Comparison of ENCODE assay signal across 1 cellular context in the genomic region with DNA sequence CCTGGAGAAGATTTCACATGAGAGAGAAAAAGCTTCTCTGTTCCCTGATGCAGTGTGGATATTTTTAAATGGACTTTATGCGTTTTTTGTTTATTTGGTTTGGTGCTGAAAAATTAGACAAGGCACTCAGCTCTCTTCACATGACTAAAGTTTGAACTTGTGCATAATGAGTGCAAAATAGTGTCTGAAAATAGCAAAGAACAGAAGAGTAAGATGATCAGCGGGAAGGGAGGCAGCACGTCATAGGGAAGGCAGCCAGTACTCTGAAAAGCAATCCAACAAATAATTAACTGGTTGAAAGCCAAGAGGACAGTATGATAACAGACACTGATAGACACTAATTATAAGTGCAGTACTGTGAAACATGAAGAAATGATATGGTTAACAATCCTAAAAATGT.
TF ChIP-seq lines count a peak whose summit lies in the region.

No MANE protein-coding gene starts in this region.

TF ChIP-seq in WTC11, 78 proteins besides CTCF, POLR2A, EP300 and RAD21 (continued from another document):
- TF ChIP-seq, protein P1, sequence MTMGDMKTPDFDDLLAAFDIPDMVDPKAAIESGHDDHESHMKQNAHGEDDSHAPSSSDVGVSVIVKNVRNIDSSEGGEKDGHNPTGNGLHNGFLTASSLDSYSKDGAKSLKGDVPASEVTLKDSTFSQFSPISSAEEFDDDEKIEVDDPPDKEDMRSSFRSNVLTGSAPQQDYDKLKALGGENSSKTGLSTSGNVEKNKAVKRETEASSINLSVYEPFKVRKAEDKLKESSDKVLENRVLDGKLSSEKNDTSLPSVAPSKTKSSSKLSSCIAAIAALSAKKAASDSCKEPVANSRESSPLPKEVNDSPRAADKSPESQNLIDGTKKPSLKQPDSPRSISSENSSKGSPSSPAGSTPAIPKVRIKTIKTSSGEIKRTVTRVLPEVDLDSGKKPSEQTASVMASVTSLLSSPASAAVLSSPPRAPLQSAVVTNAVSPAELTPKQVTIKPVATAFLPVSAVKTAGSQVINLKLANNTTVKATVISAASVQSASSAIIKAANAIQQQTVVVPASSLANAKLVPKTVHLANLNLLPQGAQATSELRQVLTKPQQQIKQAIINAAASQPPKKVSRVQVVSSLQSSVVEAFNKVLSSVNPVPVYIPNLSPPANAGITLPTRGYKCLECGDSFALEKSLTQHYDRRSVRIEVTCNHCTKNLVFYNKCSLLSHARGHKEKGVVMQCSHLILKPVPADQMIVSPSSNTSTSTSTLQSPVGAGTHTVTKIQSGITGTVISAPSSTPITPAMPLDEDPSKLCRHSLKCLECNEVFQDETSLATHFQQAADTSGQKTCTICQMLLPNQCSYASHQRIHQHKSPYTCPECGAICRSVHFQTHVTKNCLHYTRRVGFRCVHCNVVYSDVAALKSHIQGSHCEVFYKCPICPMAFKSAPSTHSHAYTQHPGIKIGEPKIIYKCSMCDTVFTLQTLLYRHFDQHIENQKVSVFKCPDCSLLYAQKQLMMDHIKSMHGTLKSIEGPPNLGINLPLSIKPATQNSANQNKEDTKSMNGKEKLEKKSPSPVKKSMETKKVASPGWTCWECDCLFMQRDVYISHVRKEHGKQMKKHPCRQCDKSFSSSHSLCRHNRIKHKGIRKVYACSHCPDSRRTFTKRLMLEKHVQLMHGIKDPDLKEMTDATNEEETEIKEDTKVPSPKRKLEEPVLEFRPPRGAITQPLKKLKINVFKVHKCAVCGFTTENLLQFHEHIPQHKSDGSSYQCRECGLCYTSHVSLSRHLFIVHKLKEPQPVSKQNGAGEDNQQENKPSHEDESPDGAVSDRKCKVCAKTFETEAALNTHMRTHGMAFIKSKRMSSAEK (CRISPR knock-in tag; IDR thresholded peaks at IDR 0.05; ENCODE audit: borderline replicate concordance) = no peak
- TF ChIP-seq, protein P2, sequence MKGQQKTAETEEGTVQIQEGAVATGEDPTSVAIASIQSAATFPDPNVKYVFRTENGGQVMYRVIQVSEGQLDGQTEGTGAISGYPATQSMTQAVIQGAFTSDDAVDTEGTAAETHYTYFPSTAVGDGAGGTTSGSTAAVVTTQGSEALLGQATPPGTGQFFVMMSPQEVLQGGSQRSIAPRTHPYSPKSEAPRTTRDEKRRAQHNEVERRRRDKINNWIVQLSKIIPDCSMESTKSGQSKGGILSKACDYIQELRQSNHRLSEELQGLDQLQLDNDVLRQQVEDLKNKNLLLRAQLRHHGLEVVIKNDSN (CRISPR knock-in tag; IDR thresholded peaks at IDR 0.05) = no peak
- TF ChIP-seq, protein P3, sequence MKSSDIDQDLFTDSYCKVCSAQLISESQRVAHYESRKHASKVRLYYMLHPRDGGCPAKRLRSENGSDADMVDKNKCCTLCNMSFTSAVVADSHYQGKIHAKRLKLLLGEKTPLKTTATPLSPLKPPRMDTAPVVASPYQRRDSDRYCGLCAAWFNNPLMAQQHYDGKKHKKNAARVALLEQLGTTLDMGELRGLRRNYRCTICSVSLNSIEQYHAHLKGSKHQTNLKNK (CRISPR knock-in tag; IDR thresholded peaks at IDR 0.05) = no peak
- TF ChIP-seq, protein P4, sequence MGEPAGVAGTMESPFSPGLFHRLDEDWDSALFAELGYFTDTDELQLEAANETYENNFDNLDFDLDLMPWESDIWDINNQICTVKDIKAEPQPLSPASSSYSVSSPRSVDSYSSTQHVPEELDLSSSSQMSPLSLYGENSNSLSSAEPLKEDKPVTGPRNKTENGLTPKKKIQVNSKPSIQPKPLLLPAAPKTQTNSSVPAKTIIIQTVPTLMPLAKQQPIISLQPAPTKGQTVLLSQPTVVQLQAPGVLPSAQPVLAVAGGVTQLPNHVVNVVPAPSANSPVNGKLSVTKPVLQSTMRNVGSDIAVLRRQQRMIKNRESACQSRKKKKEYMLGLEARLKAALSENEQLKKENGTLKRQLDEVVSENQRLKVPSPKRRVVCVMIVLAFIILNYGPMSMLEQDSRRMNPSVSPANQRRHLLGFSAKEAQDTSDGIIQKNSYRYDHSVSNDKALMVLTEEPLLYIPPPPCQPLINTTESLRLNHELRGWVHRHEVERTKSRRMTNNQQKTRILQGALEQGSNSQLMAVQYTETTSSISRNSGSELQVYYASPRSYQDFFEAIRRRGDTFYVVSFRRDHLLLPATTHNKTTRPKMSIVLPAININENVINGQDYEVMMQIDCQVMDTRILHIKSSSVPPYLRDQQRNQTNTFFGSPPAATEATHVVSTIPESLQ (CRISPR knock-in tag; IDR thresholded peaks at IDR 0.05) = no peak
- TF ChIP-seq, protein P5, sequence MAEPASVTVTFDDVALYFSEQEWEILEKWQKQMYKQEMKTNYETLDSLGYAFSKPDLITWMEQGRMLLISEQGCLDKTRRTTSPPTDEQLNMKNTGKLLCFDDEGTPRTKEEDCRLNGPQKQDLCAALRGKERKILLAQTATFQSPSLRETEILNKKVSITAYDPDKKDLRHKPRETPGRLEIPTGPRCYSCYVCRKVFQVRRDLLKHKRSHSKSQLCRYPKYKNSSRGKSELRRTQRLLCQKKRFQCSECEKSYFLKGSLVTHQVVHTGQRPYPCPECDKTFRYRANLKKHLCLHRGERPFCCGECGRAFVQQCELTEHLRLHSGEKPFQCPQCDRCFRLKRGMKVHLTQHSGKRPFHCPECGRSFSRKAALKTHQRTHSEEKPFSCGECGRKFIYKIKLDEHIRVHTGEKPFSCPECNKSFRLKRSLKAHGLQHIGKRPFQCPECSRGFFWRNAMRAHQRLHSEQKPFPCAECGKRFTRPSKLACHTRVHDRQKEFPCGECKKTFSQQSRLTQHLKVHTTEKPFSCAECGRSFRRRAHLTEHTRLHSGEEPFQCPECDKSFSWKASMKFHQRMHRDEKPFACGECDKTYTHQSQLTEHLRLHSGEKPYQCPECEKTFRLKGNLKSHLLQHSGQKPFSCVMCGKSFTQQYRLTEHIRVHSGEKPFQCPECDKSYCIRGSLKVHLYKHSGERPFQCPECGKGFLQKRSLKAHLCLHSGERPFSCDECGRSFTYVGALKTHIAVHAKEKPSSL (CRISPR knock-in tag; conservative IDR thresholded peaks at IDR 0.05) = no peak
- TF ChIP-seq SMAD3 (CRISPR knock-in tag; IDR thresholded peaks at IDR 0.05; ENCODE audit: borderline replicate concordance) (no peak), GRHL2 (CRISPR knock-in tag; IDR thresholded peaks at IDR 0.05; ENCODE audit: insufficient replicate concordance, severe bottlenecking) (no peak), JUN (CRISPR knock-in tag; IDR thresholded peaks at IDR 0.05) (no peak), ZNF317 (CRISPR knock-in tag; IDR thresholded peaks at IDR 0.05; ENCODE audit: borderline replicate concordance, low read depth) (no peak), CBFB (CRISPR knock-in tag; IDR thresholded peaks at IDR 0.05; ENCODE audit: low read depth) (no peak)
- TF ChIP-seq, protein P6, sequence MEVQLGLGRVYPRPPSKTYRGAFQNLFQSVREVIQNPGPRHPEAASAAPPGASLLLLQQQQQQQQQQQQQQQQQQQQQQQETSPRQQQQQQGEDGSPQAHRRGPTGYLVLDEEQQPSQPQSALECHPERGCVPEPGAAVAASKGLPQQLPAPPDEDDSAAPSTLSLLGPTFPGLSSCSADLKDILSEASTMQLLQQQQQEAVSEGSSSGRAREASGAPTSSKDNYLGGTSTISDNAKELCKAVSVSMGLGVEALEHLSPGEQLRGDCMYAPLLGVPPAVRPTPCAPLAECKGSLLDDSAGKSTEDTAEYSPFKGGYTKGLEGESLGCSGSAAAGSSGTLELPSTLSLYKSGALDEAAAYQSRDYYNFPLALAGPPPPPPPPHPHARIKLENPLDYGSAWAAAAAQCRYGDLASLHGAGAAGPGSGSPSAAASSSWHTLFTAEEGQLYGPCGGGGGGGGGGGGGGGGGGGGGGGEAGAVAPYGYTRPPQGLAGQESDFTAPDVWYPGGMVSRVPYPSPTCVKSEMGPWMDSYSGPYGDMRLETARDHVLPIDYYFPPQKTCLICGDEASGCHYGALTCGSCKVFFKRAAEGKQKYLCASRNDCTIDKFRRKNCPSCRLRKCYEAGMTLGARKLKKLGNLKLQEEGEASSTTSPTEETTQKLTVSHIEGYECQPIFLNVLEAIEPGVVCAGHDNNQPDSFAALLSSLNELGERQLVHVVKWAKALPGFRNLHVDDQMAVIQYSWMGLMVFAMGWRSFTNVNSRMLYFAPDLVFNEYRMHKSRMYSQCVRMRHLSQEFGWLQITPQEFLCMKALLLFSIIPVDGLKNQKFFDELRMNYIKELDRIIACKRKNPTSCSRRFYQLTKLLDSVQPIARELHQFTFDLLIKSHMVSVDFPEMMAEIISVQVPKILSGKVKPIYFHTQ (CRISPR knock-in tag; IDR thresholded peaks at IDR 0.05) = no peak
- TF ChIP-seq, protein P7, sequence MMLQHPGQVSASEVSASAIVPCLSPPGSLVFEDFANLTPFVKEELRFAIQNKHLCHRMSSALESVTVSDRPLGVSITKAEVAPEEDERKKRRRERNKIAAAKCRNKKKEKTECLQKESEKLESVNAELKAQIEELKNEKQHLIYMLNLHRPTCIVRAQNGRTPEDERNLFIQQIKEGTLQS (CRISPR knock-in tag; conservative IDR thresholded peaks at IDR 0.05) = no peak
- TF ChIP-seq, protein P8, sequence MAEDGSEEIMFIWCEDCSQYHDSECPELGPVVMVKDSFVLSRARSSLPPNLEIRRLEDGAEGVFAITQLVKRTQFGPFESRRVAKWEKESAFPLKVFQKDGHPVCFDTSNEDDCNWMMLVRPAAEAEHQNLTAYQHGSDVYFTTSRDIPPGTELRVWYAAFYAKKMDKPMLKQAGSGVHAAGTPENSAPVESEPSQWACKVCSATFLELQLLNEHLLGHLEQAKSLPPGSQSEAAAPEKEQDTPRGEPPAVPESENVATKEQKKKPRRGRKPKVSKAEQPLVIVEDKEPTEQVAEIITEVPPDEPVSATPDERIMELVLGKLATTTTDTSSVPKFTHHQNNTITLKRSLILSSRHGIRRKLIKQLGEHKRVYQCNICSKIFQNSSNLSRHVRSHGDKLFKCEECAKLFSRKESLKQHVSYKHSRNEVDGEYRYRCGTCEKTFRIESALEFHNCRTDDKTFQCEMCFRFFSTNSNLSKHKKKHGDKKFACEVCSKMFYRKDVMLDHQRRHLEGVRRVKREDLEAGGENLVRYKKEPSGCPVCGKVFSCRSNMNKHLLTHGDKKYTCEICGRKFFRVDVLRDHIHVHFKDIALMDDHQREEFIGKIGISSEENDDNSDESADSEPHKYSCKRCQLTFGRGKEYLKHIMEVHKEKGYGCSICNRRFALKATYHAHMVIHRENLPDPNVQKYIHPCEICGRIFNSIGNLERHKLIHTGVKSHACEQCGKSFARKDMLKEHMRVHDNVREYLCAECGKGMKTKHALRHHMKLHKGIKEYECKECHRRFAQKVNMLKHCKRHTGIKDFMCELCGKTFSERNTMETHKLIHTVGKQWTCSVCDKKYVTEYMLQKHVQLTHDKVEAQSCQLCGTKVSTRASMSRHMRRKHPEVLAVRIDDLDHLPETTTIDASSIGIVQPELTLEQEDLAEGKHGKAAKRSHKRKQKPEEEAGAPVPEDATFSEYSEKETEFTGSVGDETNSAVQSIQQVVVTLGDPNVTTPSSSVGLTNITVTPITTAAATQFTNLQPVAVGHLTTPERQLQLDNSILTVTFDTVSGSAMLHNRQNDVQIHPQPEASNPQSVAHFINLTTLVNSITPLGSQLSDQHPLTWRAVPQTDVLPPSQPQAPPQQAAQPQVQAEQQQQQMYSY (CRISPR knock-in tag; IDR thresholded peaks at IDR 0.05) = no peak
- TF ChIP-seq, protein P9, sequence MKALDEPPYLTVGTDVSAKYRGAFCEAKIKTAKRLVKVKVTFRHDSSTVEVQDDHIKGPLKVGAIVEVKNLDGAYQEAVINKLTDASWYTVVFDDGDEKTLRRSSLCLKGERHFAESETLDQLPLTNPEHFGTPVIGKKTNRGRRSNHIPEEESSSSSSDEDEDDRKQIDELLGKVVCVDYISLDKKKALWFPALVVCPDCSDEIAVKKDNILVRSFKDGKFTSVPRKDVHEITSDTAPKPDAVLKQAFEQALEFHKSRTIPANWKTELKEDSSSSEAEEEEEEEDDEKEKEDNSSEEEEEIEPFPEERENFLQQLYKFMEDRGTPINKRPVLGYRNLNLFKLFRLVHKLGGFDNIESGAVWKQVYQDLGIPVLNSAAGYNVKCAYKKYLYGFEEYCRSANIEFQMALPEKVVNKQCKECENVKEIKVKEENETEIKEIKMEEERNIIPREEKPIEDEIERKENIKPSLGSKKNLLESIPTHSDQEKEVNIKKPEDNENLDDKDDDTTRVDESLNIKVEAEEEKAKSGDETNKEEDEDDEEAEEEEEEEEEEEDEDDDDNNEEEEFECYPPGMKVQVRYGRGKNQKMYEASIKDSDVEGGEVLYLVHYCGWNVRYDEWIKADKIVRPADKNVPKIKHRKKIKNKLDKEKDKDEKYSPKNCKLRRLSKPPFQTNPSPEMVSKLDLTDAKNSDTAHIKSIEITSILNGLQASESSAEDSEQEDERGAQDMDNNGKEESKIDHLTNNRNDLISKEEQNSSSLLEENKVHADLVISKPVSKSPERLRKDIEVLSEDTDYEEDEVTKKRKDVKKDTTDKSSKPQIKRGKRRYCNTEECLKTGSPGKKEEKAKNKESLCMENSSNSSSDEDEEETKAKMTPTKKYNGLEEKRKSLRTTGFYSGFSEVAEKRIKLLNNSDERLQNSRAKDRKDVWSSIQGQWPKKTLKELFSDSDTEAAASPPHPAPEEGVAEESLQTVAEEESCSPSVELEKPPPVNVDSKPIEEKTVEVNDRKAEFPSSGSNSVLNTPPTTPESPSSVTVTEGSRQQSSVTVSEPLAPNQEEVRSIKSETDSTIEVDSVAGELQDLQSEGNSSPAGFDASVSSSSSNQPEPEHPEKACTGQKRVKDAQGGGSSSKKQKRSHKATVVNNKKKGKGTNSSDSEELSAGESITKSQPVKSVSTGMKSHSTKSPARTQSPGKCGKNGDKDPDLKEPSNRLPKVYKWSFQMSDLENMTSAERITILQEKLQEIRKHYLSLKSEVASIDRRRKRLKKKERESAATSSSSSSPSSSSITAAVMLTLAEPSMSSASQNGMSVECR (CRISPR knock-in tag; IDR thresholded peaks at IDR 0.05; ENCODE audit: borderline replicate concordance) = no peak
- TF ChIP-seq, protein P10, sequence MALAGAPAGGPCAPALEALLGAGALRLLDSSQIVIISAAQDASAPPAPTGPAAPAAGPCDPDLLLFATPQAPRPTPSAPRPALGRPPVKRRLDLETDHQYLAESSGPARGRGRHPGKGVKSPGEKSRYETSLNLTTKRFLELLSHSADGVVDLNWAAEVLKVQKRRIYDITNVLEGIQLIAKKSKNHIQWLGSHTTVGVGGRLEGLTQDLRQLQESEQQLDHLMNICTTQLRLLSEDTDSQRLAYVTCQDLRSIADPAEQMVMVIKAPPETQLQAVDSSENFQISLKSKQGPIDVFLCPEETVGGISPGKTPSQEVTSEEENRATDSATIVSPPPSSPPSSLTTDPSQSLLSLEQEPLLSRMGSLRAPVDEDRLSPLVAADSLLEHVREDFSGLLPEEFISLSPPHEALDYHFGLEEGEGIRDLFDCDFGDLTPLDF (CRISPR knock-in tag; IDR thresholded peaks at IDR 0.05) = no peak
- TF ChIP-seq, protein P11, sequence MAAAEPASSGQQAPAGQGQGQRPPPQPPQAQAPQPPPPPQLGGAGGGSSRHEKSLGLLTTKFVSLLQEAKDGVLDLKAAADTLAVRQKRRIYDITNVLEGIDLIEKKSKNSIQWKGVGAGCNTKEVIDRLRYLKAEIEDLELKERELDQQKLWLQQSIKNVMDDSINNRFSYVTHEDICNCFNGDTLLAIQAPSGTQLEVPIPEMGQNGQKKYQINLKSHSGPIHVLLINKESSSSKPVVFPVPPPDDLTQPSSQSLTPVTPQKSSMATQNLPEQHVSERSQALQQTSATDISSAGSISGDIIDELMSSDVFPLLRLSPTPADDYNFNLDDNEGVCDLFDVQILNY (CRISPR knock-in tag; IDR thresholded peaks at IDR 0.05) = no peak
